2 cellular contexts compared by ENCODE assay signal in the genomic region with DNA sequence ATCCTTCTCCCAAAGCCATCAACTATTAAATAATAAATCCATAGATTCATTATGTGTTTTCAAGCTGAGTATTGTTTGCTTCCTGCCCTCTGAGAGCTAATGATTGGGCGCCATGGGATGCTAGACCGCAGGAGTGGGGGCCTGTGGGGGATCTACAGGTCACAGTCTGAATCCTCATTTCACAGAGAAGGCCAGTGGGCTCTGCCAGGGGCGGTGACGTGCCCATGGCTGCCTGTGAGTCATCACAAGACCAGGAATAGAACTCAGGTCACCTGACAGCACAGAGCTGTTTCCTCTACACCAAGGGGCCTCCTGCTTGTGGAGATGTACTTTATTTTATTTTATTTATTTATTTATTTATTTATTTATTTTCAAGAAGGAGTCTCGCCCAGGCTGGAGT.
A peak's percentile ranks its signal among the peaks of the same experiment; 100 is the strongest.
TF ChIP-seq lines count a peak whose summit lies in the region.

No MANE protein-coding gene starts in this region.

TF ChIP-seq in SK-N-SH, 30 proteins besides CTCF, POLR2A, EP300 and RAD21 (continued from another document):
- TF ChIP-seq GATA2 (CRISPR knock-in tag; IDR thresholded peaks at IDR 0.05), result no peak
- peak; percentile 52 for TF ChIP-seq NFIC (IDR thresholded peaks at IDR 0.05; ENCODE audit: borderline replicate concordance)
- TF ChIP-seq FOXJ3 (CRISPR knock-in tag; IDR thresholded peaks at IDR 0.05), result no peak
- no peak for TF ChIP-seq SIN3A (IDR thresholded peaks at IDR 0.05; ENCODE audit: borderline replicate concordance, low read depth, low read length)
- peak; percentile 84 for TF ChIP-seq JUND (IDR thresholded peaks at IDR 0.05)
- TF ChIP-seq, protein P1, sequence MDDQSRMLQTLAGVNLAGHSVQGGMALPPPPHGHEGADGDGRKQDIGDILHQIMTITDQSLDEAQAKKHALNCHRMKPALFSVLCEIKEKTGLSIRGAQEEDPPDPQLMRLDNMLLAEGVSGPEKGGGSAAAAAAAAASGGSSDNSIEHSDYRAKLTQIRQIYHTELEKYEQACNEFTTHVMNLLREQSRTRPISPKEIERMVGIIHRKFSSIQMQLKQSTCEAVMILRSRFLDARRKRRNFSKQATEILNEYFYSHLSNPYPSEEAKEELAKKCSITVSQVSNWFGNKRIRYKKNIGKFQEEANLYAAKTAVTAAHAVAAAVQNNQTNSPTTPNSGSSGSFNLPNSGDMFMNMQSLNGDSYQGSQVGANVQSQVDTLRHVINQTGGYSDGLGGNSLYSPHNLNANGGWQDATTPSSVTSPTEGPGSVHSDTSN (IDR thresholded peaks at IDR 0.05), result peak; percentile 29
- TF ChIP-seq, protein P2, sequence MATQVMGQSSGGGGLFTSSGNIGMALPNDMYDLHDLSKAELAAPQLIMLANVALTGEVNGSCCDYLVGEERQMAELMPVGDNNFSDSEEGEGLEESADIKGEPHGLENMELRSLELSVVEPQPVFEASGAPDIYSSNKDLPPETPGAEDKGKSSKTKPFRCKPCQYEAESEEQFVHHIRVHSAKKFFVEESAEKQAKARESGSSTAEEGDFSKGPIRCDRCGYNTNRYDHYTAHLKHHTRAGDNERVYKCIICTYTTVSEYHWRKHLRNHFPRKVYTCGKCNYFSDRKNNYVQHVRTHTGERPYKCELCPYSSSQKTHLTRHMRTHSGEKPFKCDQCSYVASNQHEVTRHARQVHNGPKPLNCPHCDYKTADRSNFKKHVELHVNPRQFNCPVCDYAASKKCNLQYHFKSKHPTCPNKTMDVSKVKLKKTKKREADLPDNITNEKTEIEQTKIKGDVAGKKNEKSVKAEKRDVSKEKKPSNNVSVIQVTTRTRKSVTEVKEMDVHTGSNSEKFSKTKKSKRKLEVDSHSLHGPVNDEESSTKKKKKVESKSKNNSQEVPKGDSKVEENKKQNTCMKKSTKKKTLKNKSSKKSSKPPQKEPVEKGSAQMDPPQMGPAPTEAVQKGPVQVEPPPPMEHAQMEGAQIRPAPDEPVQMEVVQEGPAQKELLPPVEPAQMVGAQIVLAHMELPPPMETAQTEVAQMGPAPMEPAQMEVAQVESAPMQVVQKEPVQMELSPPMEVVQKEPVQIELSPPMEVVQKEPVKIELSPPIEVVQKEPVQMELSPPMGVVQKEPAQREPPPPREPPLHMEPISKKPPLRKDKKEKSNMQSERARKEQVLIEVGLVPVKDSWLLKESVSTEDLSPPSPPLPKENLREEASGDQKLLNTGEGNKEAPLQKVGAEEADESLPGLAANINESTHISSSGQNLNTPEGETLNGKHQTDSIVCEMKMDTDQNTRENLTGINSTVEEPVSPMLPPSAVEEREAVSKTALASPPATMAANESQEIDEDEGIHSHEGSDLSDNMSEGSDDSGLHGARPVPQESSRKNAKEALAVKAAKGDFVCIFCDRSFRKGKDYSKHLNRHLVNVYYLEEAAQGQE (IDR thresholded peaks at IDR 0.05; ENCODE audit: low read depth, low read length), result no peak
- TF ChIP-seq ELF1 (IDR thresholded peaks at IDR 0.05), result no peak; the same call in 1 of the 2 replicates
- TF ChIP-seq, protein P3, sequence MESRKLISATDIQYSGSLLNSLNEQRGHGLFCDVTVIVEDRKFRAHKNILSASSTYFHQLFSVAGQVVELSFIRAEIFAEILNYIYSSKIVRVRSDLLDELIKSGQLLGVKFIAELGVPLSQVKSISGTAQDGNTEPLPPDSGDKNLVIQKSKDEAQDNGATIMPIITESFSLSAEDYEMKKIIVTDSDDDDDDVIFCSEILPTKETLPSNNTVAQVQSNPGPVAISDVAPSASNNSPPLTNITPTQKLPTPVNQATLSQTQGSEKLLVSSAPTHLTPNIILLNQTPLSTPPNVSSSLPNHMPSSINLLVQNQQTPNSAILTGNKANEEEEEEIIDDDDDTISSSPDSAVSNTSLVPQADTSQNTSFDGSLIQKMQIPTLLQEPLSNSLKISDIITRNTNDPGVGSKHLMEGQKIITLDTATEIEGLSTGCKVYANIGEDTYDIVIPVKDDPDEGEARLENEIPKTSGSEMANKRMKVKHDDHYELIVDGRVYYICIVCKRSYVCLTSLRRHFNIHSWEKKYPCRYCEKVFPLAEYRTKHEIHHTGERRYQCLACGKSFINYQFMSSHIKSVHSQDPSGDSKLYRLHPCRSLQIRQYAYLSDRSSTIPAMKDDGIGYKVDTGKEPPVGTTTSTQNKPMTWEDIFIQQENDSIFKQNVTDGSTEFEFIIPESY (IDR thresholded peaks at IDR 0.05; ENCODE audit: borderline replicate concordance, low read depth), result no peak
- TF ChIP-seq, protein P4, sequence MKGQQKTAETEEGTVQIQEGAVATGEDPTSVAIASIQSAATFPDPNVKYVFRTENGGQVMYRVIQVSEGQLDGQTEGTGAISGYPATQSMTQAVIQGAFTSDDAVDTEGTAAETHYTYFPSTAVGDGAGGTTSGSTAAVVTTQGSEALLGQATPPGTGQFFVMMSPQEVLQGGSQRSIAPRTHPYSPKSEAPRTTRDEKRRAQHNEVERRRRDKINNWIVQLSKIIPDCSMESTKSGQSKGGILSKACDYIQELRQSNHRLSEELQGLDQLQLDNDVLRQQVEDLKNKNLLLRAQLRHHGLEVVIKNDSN (IDR thresholded peaks at IDR 0.05; ENCODE audit: borderline replicate concordance, low read depth), result peak; percentile 81
- TF ChIP-seq NRF1 (IDR thresholded peaks at IDR 0.05; ENCODE audit: low read depth, low read length), result no peak
- TF ChIP-seq GABPA (IDR thresholded peaks at IDR 0.05; ENCODE audit: low read depth), result no peak
- no peak for TF ChIP-seq FOXM1 (IDR thresholded peaks at IDR 0.05; ENCODE audit: low read depth)
- TF ChIP-seq TCF12 (IDR thresholded peaks at IDR 0.05), result peak; percentile 65
- TF ChIP-seq FOSL2 (IDR thresholded peaks at IDR 0.05; ENCODE audit: borderline replicate concordance, low read depth), result peak; percentile 91
- no peak for TF ChIP-seq TEAD4 (IDR thresholded peaks at IDR 0.05; ENCODE audit: borderline replicate concordance, insufficient read depth)
- TF ChIP-seq, protein P5, sequence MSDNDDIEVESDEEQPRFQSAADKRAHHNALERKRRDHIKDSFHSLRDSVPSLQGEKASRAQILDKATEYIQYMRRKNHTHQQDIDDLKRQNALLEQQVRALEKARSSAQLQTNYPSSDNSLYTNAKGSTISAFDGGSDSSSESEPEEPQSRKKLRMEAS (IDR thresholded peaks at IDR 0.05; ENCODE audit: low read depth), result peak; percentile 62; the same call in 1 of the 2 replicates
- TF ChIP-seq POLR2AphosphoS5 (IDR thresholded peaks at IDR 0.05; ENCODE audit: low read depth, low read length), result no peak
- TF ChIP-seq RCOR1 (IDR thresholded peaks at IDR 0.05; ENCODE audit: low read length), result no peak
- no peak for TF ChIP-seq CHD2 (IDR thresholded peaks at IDR 0.05; ENCODE audit: low read length, partially characterized antibody)
- no peak for TF ChIP-seq SMC3 (IDR thresholded peaks at IDR 0.05; ENCODE audit: low read depth, low read length)
- no peak for TF ChIP-seq EZH2phosphoT487 (IDR thresholded peaks at IDR 0.05; ENCODE audit: borderline replicate concordance, low read depth)
- peak; percentile 65; the same call in 1 of the 2 replicates for TF ChIP-seq YY1 (IDR thresholded peaks at IDR 0.05; ENCODE audit: low read depth)

TF ChIP-seq in WTC11, 78 proteins besides CTCF, POLR2A, EP300 and RAD21:
- TF ChIP-seq, protein P6, sequence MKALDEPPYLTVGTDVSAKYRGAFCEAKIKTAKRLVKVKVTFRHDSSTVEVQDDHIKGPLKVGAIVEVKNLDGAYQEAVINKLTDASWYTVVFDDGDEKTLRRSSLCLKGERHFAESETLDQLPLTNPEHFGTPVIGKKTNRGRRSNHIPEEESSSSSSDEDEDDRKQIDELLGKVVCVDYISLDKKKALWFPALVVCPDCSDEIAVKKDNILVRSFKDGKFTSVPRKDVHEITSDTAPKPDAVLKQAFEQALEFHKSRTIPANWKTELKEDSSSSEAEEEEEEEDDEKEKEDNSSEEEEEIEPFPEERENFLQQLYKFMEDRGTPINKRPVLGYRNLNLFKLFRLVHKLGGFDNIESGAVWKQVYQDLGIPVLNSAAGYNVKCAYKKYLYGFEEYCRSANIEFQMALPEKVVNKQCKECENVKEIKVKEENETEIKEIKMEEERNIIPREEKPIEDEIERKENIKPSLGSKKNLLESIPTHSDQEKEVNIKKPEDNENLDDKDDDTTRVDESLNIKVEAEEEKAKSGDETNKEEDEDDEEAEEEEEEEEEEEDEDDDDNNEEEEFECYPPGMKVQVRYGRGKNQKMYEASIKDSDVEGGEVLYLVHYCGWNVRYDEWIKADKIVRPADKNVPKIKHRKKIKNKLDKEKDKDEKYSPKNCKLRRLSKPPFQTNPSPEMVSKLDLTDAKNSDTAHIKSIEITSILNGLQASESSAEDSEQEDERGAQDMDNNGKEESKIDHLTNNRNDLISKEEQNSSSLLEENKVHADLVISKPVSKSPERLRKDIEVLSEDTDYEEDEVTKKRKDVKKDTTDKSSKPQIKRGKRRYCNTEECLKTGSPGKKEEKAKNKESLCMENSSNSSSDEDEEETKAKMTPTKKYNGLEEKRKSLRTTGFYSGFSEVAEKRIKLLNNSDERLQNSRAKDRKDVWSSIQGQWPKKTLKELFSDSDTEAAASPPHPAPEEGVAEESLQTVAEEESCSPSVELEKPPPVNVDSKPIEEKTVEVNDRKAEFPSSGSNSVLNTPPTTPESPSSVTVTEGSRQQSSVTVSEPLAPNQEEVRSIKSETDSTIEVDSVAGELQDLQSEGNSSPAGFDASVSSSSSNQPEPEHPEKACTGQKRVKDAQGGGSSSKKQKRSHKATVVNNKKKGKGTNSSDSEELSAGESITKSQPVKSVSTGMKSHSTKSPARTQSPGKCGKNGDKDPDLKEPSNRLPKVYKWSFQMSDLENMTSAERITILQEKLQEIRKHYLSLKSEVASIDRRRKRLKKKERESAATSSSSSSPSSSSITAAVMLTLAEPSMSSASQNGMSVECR (CRISPR knock-in tag; IDR thresholded peaks at IDR 0.05; ENCODE audit: borderline replicate concordance), result no peak
- TF ChIP-seq SMAD4 (CRISPR knock-in tag; IDR thresholded peaks at IDR 0.05), result no peak
- TF ChIP-seq, protein P7, sequence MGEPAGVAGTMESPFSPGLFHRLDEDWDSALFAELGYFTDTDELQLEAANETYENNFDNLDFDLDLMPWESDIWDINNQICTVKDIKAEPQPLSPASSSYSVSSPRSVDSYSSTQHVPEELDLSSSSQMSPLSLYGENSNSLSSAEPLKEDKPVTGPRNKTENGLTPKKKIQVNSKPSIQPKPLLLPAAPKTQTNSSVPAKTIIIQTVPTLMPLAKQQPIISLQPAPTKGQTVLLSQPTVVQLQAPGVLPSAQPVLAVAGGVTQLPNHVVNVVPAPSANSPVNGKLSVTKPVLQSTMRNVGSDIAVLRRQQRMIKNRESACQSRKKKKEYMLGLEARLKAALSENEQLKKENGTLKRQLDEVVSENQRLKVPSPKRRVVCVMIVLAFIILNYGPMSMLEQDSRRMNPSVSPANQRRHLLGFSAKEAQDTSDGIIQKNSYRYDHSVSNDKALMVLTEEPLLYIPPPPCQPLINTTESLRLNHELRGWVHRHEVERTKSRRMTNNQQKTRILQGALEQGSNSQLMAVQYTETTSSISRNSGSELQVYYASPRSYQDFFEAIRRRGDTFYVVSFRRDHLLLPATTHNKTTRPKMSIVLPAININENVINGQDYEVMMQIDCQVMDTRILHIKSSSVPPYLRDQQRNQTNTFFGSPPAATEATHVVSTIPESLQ (CRISPR knock-in tag; IDR thresholded peaks at IDR 0.05), result no peak
- no peak for TF ChIP-seq ESRRA (CRISPR knock-in tag; IDR thresholded peaks at IDR 0.05; ENCODE audit: borderline replicate concordance)
TF ChIP-seq in WTC11: peak in this region for 0.
